In the genomic region with DNA sequence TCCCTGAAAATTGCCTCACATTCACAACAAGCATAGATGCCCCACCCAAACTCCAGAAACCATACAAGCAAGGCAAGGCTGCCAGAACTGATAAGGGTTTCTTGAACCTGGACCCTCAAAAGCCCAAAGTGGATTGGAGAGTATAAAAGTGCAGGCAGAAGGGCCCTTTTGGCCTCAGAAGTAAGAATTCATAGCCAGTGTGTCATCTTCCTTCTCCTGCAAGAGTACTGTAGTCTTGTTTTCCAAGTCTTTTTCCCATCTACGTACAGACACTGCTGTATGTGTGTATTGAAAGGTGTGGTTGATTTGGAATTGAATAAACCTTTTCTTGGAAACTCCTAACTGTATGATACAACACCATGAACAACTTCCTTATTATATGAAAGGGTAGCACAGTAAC, we compare ENCODE assay signal across 1 cellular context.
TF ChIP-seq lines count a peak whose summit lies in the region.

No MANE protein-coding gene starts in this region.

TF ChIP-seq in HepG2, 621 proteins besides CTCF, POLR2A, EP300 and RAD21:
- TF ChIP-seq RAD51 (IDR thresholded peaks at IDR 0.05; ENCODE audit: borderline replicate concordance), result no peak
- TF ChIP-seq NFKBIZ (CRISPR knock-in tag; IDR thresholded peaks at IDR 0.05), result no peak
- no peak for TF ChIP-seq ZNF570 (CRISPR knock-in tag; IDR thresholded peaks at IDR 0.05; ENCODE audit: borderline replicate concordance)
- no peak for TF ChIP-seq HHEX (CRISPR knock-in tag; IDR thresholded peaks at IDR 0.05)
- no peak for TF ChIP-seq ZBTB20 (CRISPR knock-in tag; IDR thresholded peaks at IDR 0.05; ENCODE audit: borderline replicate concordance, low read depth)
- TF ChIP-seq RFX1 (IDR thresholded peaks at IDR 0.05), result no peak
- TF ChIP-seq NR1H2 (CRISPR knock-in tag; IDR thresholded peaks at IDR 0.05; ENCODE audit: borderline replicate concordance, low read depth), result no peak
- no peak for TF ChIP-seq FLYWCH1 (CRISPR knock-in tag; IDR thresholded peaks at IDR 0.05)
- no peak for TF ChIP-seq ZNF724P (CRISPR knock-in tag; IDR thresholded peaks at IDR 0.05; ENCODE audit: borderline replicate concordance)
